ENCODE assay signal across 19 cellular contexts in genomic region chr2:68426446-68426845, GRCh38. TPM values are rescaled to one million over a fixed set of nuclear protein-coding genes. Genes with fewer than 3 reads are reported as not detected.
DNase-seq lines count a peak whose midpoint lies in the region; ATAC-seq and TF ChIP-seq lines count a peak whose summit lies in the region.
"Had no signal": no experiment of that assay in that cellular context is flagged by ENCODE, and none has a peak within 500 bp of the region (broad histone marks: within the 10 kb centered on the region; RNA-seq: fewer than 3 reads in every experiment).

No MANE protein-coding gene starts in this region.

- peak overlapping the region; percentile 93; the same call in 1 of the 2 replicates for H2AFZ ChIP-seq in OCI-LY7 (ENCODE audit: low read length)

- peak overlapping the region; percentile 88 for H3K27ac ChIP-seq in CD4-positive, CD25-positive, alpha-beta regulatory T cell (ENCODE audit: insufficient read depth, low read length, poor library complexity, severe bottlenecking)
- H3K27ac ChIP-seq in OCI-LY7 (ENCODE audit: low read depth, low read length, poor library complexity, severe bottlenecking): peak overlapping the region; percentile 88
- peak overlapping the region in 2 of 3 donors; percentile 49 to 61 for H3K27ac ChIP-seq in right lobe of liver
- H3K27ac ChIP-seq in mesendoderm (ENCODE audit: low read depth, low read length): no peak overlapping the region
- H3K27ac ChIP-seq: RWPE1, SJCRH30 had no signal

- WGBS in right lobe of liver (ENCODE audit: insufficient coverage, low coverage, low lambda C conversion rate, missing lambda C conversion rate): 81% methylated on average over 1 of the region's 1 CpG
- WGBS in mesendoderm (ENCODE audit: extremely low coverage, insufficient coverage, low lambda C conversion rate): no CpG with 5 or more reads among the region's 1 CpG

- peak overlapping the region; percentile 56 for H3K4me3 ChIP-seq in CD4-positive, CD25-positive, alpha-beta regulatory T cell (ENCODE audit: low read depth, low read length)
- H3K4me3 ChIP-seq in GM12865 (ENCODE audit: low read depth, low read length) (peak overlapping the region; percentile 12; the same call in 1 of the 2 replicates), OCI-LY7 (ENCODE audit: low read depth, low read length, poor library complexity, severe bottlenecking) (peak overlapping the region; percentile 34), right lobe of liver (no peak overlapping the region), mesendoderm (ENCODE audit: low read length) (no peak overlapping the region)
- H3K4me3 ChIP-seq: MG63, SJCRH30 had no signal

- DNase-seq in CD4-positive, CD25-positive, alpha-beta regulatory T cell: no peak
- DNase-seq in GM12865 (ENCODE audit: low read depth) (no peak), OCI-LY7 (ENCODE audit: low spot score) (no peak), right lobe of liver (no peak), GM03348 (ENCODE audit: low spot score) (no peak), mesendoderm (no peak), NCI-H748 treated with DMSO at 0.1 percent for 48 hours (lab: John Stamatoyannopoulos, UW) (no peak), NCI-H2196 (lab: John Stamatoyannopoulos, UW; ENCODE audit: unreplicated experiment) (no peak)
- DNase-seq: CD8-positive, alpha-beta T cell; DMS79 treated with DMSO at 0.1 percent for 48 hours; GOT3; MG63; NCI-H1105; NCI-H187; NCI-H69; PC-3; SW 1271 had no signal

- no peaks in the 10 kb centered on the region for H3K9me3 ChIP-seq in CD4-positive, CD25-positive, alpha-beta regulatory T cell (ENCODE audit: control insufficient read depth in 2 of 2, low read length in 2 of 2)
- no peaks in the 10 kb centered on the region for H3K9me3 ChIP-seq in OCI-LY7 (ENCODE audit: low read length)
- no peaks in the 10 kb centered on the region for H3K9me3 ChIP-seq in right lobe of liver
- H3K9me3 ChIP-seq: MG63, SJCRH30 had no signal

- no TSS peak for BruUV-seq in OCI-LY7 (replicated peaks; lab: Mats Ljungman, UMichigan)

- H2BK120ac ChIP-seq in mesendoderm (ENCODE audit: low read depth, low read length): no peak overlapping the region

- H4K20me1 ChIP-seq in OCI-LY7 (ENCODE audit: insufficient read depth, low read length): no peaks in the 10 kb centered on the region

- H3K79me1 ChIP-seq in mesendoderm (ENCODE audit: low read length): no peaks in the 10 kb centered on the region

- no peak overlapping the region for H3K18ac ChIP-seq in mesendoderm (ENCODE audit: low read length)

- CTCF ChIA-PET in OCI-LY7 (lab: Charles Lee; ENCODE audit: unreplicated experiment): no interaction called here

- H3K27ac Mint-ChIP-seq in CD4-positive, CD25-positive, alpha-beta regulatory T cell: peak overlapping the region in 2 of 3 donors; percentile 91 to 94

- TF ChIP-seq POLR2A in right lobe of liver (IDR thresholded peaks at IDR 0.05): no peak

- H3K79me2 ChIP-seq in OCI-LY7 (ENCODE audit: insufficient read depth, low read depth, low read length): no peaks in the 10 kb centered on the region
- H3K79me2 ChIP-seq in mesendoderm (ENCODE audit: control insufficient read depth, insufficient read depth, low read length): no peaks in the 10 kb centered on the region

- H3K4me1 ChIP-seq in CD4-positive, CD25-positive, alpha-beta regulatory T cell (ENCODE audit: control insufficient read depth, insufficient read depth, low read length, poor library complexity, severe bottlenecking): peaks cover 52% of the 10 kb centered on the region
- H3K4me1 ChIP-seq in OCI-LY7 (ENCODE audit: insufficient read depth, low read length, poor library complexity, severe bottlenecking) (peaks cover 67% of the 10 kb centered on the region), right lobe of liver (peaks cover 5 to 51% (median 19%) of the 10 kb centered on the region in 4 donors), mesendoderm (ENCODE audit: control insufficient read depth, low read depth, low read length) (peaks cover 2% of the 10 kb centered on the region)
- H3K4me1 ChIP-seq: SJCRH30 had no signal

- no peaks in the 10 kb centered on the region for H3K36me3 ChIP-seq in CD4-positive, CD25-positive, alpha-beta regulatory T cell (ENCODE audit: control insufficient read depth, insufficient read depth, low read length)
- H3K36me3 ChIP-seq in OCI-LY7 (ENCODE audit: insufficient read depth, low read length) (no peaks in the 10 kb centered on the region), right lobe of liver (no peaks in the 10 kb centered on the region), mesendoderm (ENCODE audit: control insufficient read depth, insufficient read depth, low read length) (no peaks in the 10 kb centered on the region)
- H3K36me3 ChIP-seq: MG63, SJCRH30 had no signal

- H4K5ac ChIP-seq in mesendoderm (ENCODE audit: low read length): no peak overlapping the region

- no peaks in the 10 kb centered on the region for H3K36me3 Mint-ChIP-seq in CD4-positive, CD25-positive, alpha-beta regulatory T cell
- H3K36me3 Mint-ChIP-seq: CD8-positive, alpha-beta T cell had no signal

- H4K8ac ChIP-seq in mesendoderm (ENCODE audit: low read depth, low read length): no peak overlapping the region

- H3K27me3 Mint-ChIP-seq in CD4-positive, CD25-positive, alpha-beta regulatory T cell: no peaks in the 10 kb centered on the region

- H2BK5ac ChIP-seq in mesendoderm (ENCODE audit: low read length): no peak overlapping the region

- POLR2A ChIA-PET in OCI-LY7 (lab: Charles Lee): interaction anchor here (0.5 to 7.6 kb wide), 8 partner anchors 10 to 1821 kb away, joined by 3 to 103 read pairs (median 5); no protein-coding TSS in a partner anchor

- H3K4me2 ChIP-seq in OCI-LY7 (ENCODE audit: low read length): peak overlapping the region; percentile 62
- no peak overlapping the region for H3K4me2 ChIP-seq in mesendoderm (ENCODE audit: low read length)

- H3K27me3 ChIP-seq in CD4-positive, CD25-positive, alpha-beta regulatory T cell (ENCODE audit: control insufficient read depth, insufficient read depth, low read length): no peaks in the 10 kb centered on the region
- no peaks in the 10 kb centered on the region for H3K27me3 ChIP-seq in right lobe of liver
- H3K27me3 ChIP-seq in mesendoderm (ENCODE audit: insufficient read depth, low read length, poor library complexity): no peaks in the 10 kb centered on the region
- H3K27me3 ChIP-seq: MG63 had no signal

- TF ChIP-seq CTCF in GM12865 (IDR thresholded peaks at IDR 0.05; ENCODE audit: insufficient read depth, low read depth, low read length, missing control alignments) (no peak), OCI-LY7 (conservative IDR thresholded peaks at IDR 0.05; ENCODE audit: low read length) (no peak), right lobe of liver (IDR thresholded peaks at IDR 0.05) (no peak)

- no peak overlapping the region for H3K23ac ChIP-seq in mesendoderm (ENCODE audit: low read length)

- no peaks in the 10 kb centered on the region for H3K9me2 ChIP-seq in OCI-LY7 (ENCODE audit: insufficient read depth, low read length)

- no peak overlapping the region for H3K9ac ChIP-seq in mesendoderm (ENCODE audit: low read length)

- no peak overlapping the region for H2AK5ac ChIP-seq in mesendoderm (ENCODE audit: low read length)

- H3K4ac ChIP-seq in mesendoderm (ENCODE audit: low read depth, low read length): no peak overlapping the region

- H3K9me3 Mint-ChIP-seq in CD4-positive, CD25-positive, alpha-beta regulatory T cell: no peaks in the 10 kb centered on the region
- H3K9me3 Mint-ChIP-seq: CD8-positive, alpha-beta T cell had no signal

- no peak overlapping the region for H3K4me3 Mint-ChIP-seq in CD4-positive, CD25-positive, alpha-beta regulatory T cell
- H3K4me3 Mint-ChIP-seq: CD8-positive, alpha-beta T cell had no signal

- no peak for ATAC-seq in CD4-positive, CD25-positive, alpha-beta regulatory T cell (ENCODE audit: low read depth in 2 of 2)
- no peak for ATAC-seq in right lobe of liver

- H3K4me1 Mint-ChIP-seq in CD4-positive, CD25-positive, alpha-beta regulatory T cell: peaks cover 11 to 31% (median 19%) of the 10 kb centered on the region in 4 donors

- intact Hi-C loops in OCI-LY7 (cut with micrococcal nuclease; ENCODE audit: unreplicated experiment): loop anchor here (2.0 kb wide), 1 partner anchor 40 kb away; no protein-coding TSS in a partner anchor
- intact Hi-C loops in right lobe of liver (cut with DNase I): no loop called here

- H2BK15ac ChIP-seq in mesendoderm (replicated peaks; ENCODE audit: low read depth): no peak overlapping the region

- no peak overlapping the region for H3K56ac ChIP-seq in mesendoderm (ENCODE audit: low read length)

RNA-seq across cellular contexts. Expression of gene FBXO48, which starts 40.6 kb away (rescaled TPM):
- 2.7 TPM for total RNA-seq in CD4-positive, CD25-positive, alpha-beta regulatory T cell
- 1 to 10 TPM in 2 of 4 donors, under 1 TPM in 2; 0.59 to 1.3 (median 0.82) TPM for polyA plus RNA-seq in CD4-positive, CD25-positive, alpha-beta regulatory T cell
- 1.5 and 1.8 TPM in 2 replicates for total RNA-seq in OCI-LY7 (2014; rRNA removed; shearing (Covaris generic))
- total RNA-seq in OCI-LY7 (2022) (6.8 and 8.5 TPM in 2 replicates), right lobe of liver (1 to 10 TPM in 4 of 6 experiments, under 1 TPM in 2; 0.82 to 1.5 (median 1.2) TPM)
- 0.55 TPM for polyA plus RNA-seq in mesendoderm (2013, experiment 1 of 2)
- polyA plus RNA-seq in mesendoderm (2013, experiment 2 of 2): 0.45 TPM

RNA-seq across cellular contexts. Expression of gene APLF, which starts 40.9 kb away (rescaled TPM):
- total RNA-seq in CD4-positive, CD25-positive, alpha-beta regulatory T cell: 3.9 TPM
- 1 to 10 TPM; 1.5 to 2.9 (median 2.1) TPM for polyA plus RNA-seq in CD4-positive, CD25-positive, alpha-beta regulatory T cell
- total RNA-seq in OCI-LY7 (2014; rRNA removed; shearing (Covaris generic)): 6.1 and 8.8 TPM in 2 replicates
- total RNA-seq in OCI-LY7 (2022) (6.8 and 7.6 TPM in 2 replicates), right lobe of liver (1 to 10 TPM; 1.3 to 2.3 (median 1.9) TPM)
- polyA plus RNA-seq in mesendoderm (2013, experiment 1 of 2): 2.0 TPM
- 2.0 TPM for polyA plus RNA-seq in mesendoderm (2013, experiment 2 of 2)

Comparison
In these comparisons a context has a peak if more than half of its experiments do, and no peak if none do; other contexts are left out.
1. H3K4me3 ChIP-seq: peak in CD4-positive, CD25-positive, alpha-beta regulatory T cell (single experiment), GM12865 (single experiment) and OCI-LY7 (single experiment); none in right lobe of liver (0 of 3) and mesendoderm (single experiment).